Comparison of ENCODE assay signal across 9 cellular contexts in genomic region chr9:131191857-131192256, GRCh38.
"Had no signal": no experiment of that assay in that cellular context is flagged by ENCODE, and none has a peak within 500 bp of the region (broad histone marks: within the 10 kb centered on the region; RNA-seq: fewer than 3 reads in every experiment).

No MANE protein-coding gene starts in this region.

- H3K4me3 ChIP-seq: GM23338 had no signal

- ATAC-seq: GM23338, HepG2 had no signal

- H3K27ac Mint-ChIP-seq: H9, HFFc6 had no signal

- H2AFZ ChIP-seq: GM23338 had no signal

- H3K4me1 Mint-ChIP-seq: GM23338, H9 had no signal

- DNase-seq: H9, HCEC 1CT, HFFc6, KBM-7 had no signal

- H3K9me3 Mint-ChIP-seq: GM23338, H9, HFFc6 had no signal

- H3K4me3 Mint-ChIP-seq: GM23338, H9, HFFc6 had no signal

- H3K27ac ChIP-seq: HL-60 had no signal

- FAIRE-seq: H1, H54, HepG2 had no signal

- H3K4me2 ChIP-seq: GM23338 had no signal
